ENCODE assay signal across 20 cellular contexts in the genomic region with DNA sequence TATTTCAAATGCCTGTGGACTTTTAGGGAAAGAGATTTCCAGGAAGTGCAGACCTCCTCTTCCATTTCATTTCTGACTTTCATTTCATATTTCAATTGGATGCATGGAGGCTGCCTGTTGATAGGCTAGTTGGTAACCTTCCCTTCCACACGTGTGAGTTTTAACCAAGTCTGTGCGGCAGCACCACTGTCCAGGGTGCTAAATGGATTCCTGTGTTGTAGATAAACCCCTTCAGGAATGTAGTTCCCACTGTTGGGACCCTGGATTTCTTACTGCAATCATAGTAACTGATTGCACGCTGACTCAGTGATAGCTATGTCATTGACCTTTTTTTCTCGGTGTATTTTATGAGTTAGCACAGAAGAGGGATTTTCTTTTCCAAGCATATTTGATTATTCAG. TPM values are rescaled to one million over a fixed set of nuclear protein-coding genes. Genes with fewer than 3 reads are reported as not detected.
A peak's percentile ranks its signal among the peaks of the same experiment; 100 is the strongest.
DNase-seq lines count a peak whose midpoint lies in the region; ATAC-seq, FAIRE-seq and TF ChIP-seq lines count a peak whose summit lies in the region.
"Had no signal": no experiment of that assay in that cellular context is flagged by ENCODE, and none has a peak within 500 bp of the region (broad histone marks: within the 10 kb centered on the region; RNA-seq: fewer than 3 reads in every experiment).

No MANE protein-coding gene starts in this region.

- H3K4me2 ChIP-seq in SK-N-SH (no peak overlapping the region), K562 (ENCODE audit: insufficient read depth, low read length) (no peak overlapping the region)

- H3F3A ChIP-seq in SK-N-SH (replicated peaks; ENCODE audit: insufficient read depth): no peaks in the 10 kb centered on the region

- H2AFZ ChIP-seq in SK-N-SH (ENCODE audit: low read depth) (no peak overlapping the region), K562 (ENCODE audit: low read depth, low read length) (no peak overlapping the region)

- TF ChIP-seq POLR2A in K562 (conservative IDR thresholded peaks at IDR 0.05): no peak

- H3K36me3 ChIP-seq in SK-N-SH (replicated peaks in 1 of 2; ENCODE audit: control insufficient read depth in 1 of 2, insufficient read depth in 2 of 2, low read length in 1 of 2) (peaks cover 3 to 5% of the 10 kb centered on the region in 2 experiments), K562 (ENCODE audit: control insufficient read depth, insufficient read depth, low read length) (no peaks in the 10 kb centered on the region)

- CTCF ChIA-PET in SK-N-SH (lab: Yijun Ruan, JAX) (interaction anchor here (1.0 kb wide), 3 partner anchors 18 to 301 kb away, joined by 3 read pairs; partner anchors contain the start of gene VPS50), K562 (lab: Yijun Ruan, JAX; ENCODE audit: low intra/inter-chr PET ratio) (no interaction called here)

- H3K9me3 ChIP-seq in SK-N-SH: no peaks in the 10 kb centered on the region
- no peaks in the 10 kb centered on the region for H3K9me3 ChIP-seq in K562 (replicated peaks; ENCODE audit: control insufficient read depth, insufficient read depth, low read depth, low read length)

- TF ChIP-seq EP300 in SK-N-SH (IDR thresholded peaks at IDR 0.05; ENCODE audit: borderline replicate concordance in 1 of 2, low read depth in 1 of 2, low read length in 1 of 2) (no peak), K562 (IDR thresholded peaks at IDR 0.05; ENCODE audit: low read length) (no peak)

- DNase-seq in SK-N-SH (no peak), K562 (ENCODE audit: extremely low read depth in 1 of 4, low spot score in 3 of 4) (no peak), iPS-NIHi11 (ENCODE audit: low spot score) (peak; percentile 14), SW 1271 (lab: John Stamatoyannopoulos, UW) (no peak)
- no peak for DNase-seq in activated CD4-positive, alpha-beta T cell treated with anti-CD3 and anti-CD28 coated beads, Interleukin-2, amount 50 U/mL, for 4 hours
- DNase-seq: activated naive CD8-positive, alpha-beta T cell treated with anti-CD3 and anti-CD28 coated beads, Interleukin-2, amount 50 U/mL, for 24 hours; HFFc6; NCI-H2029; NCI-H510A; SHP77 treated with DMSO at 0.1 percent for 48 hours; stimulated activated CD4-positive, alpha-beta T cell treated with anti-CD3 and anti-CD28 coated beads, Interleukin-12 subunit alpha, Interleukin-12 subunit beta, amount 100 ng/mL, for 4 hours had no signal

- no peaks in the 10 kb centered on the region for H3K9me2 ChIP-seq in SK-N-SH

- POLR2A ChIA-PET in SK-N-SH (lab: Yijun Ruan, JAX) (no interaction called here), K562 (lab: Yijun Ruan, JAX) (no interaction called here)

- intact Hi-C loops in K562 (cut with micrococcal nuclease): loop anchor here (5.0 to 10.0 kb wide), 3 partner anchors 193 to 1148 kb away; no protein-coding TSS in a partner anchor

- H3K27me3 ChIP-seq in SK-N-SH (ENCODE audit: insufficient read depth) (no peaks in the 10 kb centered on the region), K562 (ENCODE audit: control insufficient read depth in 2 of 2, insufficient read depth in 2 of 2, low read length in 2 of 2) (no peaks in the 10 kb centered on the region)

- H3K4me3 ChIP-seq in SK-N-SH (ENCODE audit: low read depth in 2 of 2, low read length in 1 of 2): no peak overlapping the region
- no peak overlapping the region for H3K4me3 ChIP-seq in K562

- WGBS in SK-N-SH (ENCODE audit: low lambda C conversion rate): 92% methylated on average over 4 of the region's 4 CpGs
- WGBS in K562 (ENCODE audit: insufficient coverage, low coverage, missing lambda C conversion rate): 36% methylated on average over 4 of the region's 4 CpGs

- H3K79me2 ChIP-seq in SK-N-SH (ENCODE audit: insufficient read depth) (peaks cover 12% of the 10 kb centered on the region; the same call in 1 of the 2 replicates), K562 (ENCODE audit: control insufficient read depth, insufficient read depth, low read length) (no peaks in the 10 kb centered on the region)

- no TSS peak for BruUV-seq in K562 (replicated peaks; lab: Mats Ljungman, UMichigan)

- TF ChIP-seq RAD21 in SK-N-SH (IDR thresholded peaks at IDR 0.05; ENCODE audit: low read length) (no peak), K562 (CRISPR knock-in tag; conservative IDR thresholded peaks at IDR 0.05 in 1 of 2, IDR thresholded peaks at IDR 0.05 in 1 of 2) (no peak)

- no peaks in the 10 kb centered on the region for H3K9me1 ChIP-seq in K562 (ENCODE audit: control insufficient read depth, insufficient read depth, low read length)

- no peak for ATAC-seq in SK-N-SH treated with all-trans-retinoic acid at 6 μM for 48 hours
- ATAC-seq in K562: peak; percentile 58
- no peak for ATAC-seq in HG02642 (IDR thresholded peaks at IDR 0.05; ENCODE audit: poor library complexity, unreplicated experiment)
- no peak for ATAC-seq in GM18873 (IDR thresholded peaks at IDR 0.05; ENCODE audit: low FRiP score, unreplicated experiment)
- ATAC-seq: activated naive CD8-positive, alpha-beta T cell treated with anti-CD3 and anti-CD28 coated beads, Interleukin-2, amount 50 U/mL, for 24 hours had no signal

- FAIRE-seq in K562 (lab: Jason Lieb, UNC): no peak
- FAIRE-seq: endometrium had no signal

- H3K4me1 ChIP-seq in SK-N-SH (ENCODE audit: control insufficient read depth in 1 of 2, insufficient read depth in 2 of 2, low read depth in 1 of 2, low read length in 1 of 2) (peaks cover 0 to 6% of the 10 kb centered on the region in 2 experiments; a peak in 2 of 4 replicates), K562 (replicated peaks in 1 of 2; ENCODE audit: control insufficient read depth in 2 of 2, insufficient read depth in 2 of 2, low read length in 2 of 2) (no peaks in the 10 kb centered on the region)

- H3K9ac ChIP-seq in SK-N-SH: no peak overlapping the region
- H3K9ac ChIP-seq in K562 (ENCODE audit: insufficient read depth in 1 of 2, low read depth in 2 of 2, low read length in 2 of 2): no peak overlapping the region

- H4K20me1 ChIP-seq in SK-N-SH (ENCODE audit: insufficient read depth) (peaks cover 13% of the 10 kb centered on the region), K562 (replicated peaks; ENCODE audit: control insufficient read depth, insufficient read depth, low read length) (0 out of 2 replicates have a peak, but pooled peaks cover 3% of the 10 kb centered on the region)

- in situ Hi-C loops in K562 (cut with MboI): no loop called here

- H3K27ac ChIP-seq in SK-N-SH (ENCODE audit: low read depth in 2 of 2, low read length in 1 of 2) (no peak overlapping the region), K562 (ENCODE audit: extremely low read depth, low read depth, low read length) (no peak overlapping the region)
- H3K27ac ChIP-seq: 22Rv1 had no signal

- no peak for TF ChIP-seq CTCF in SK-N-SH (IDR thresholded peaks at IDR 0.05)
- no peak for TF ChIP-seq CTCF in K562 (IDR thresholded peaks at IDR 0.05 in 2 of 3, conservative IDR thresholded peaks at IDR 0.05 in 1 of 3; ENCODE audit: insufficient read depth in 2 of 3, low read depth in 1 of 3, low read length in 3 of 3)

TF ChIP-seq in K562, 482 proteins besides CTCF, POLR2A, EP300 and RAD21 (continues in another document):
- TF ChIP-seq ETV1 (tag; conservative IDR thresholded peaks at IDR 0.05; ENCODE audit: low read depth) (no peak), ZNF184 (CRISPR knock-in tag; IDR thresholded peaks at IDR 0.05) (no peak), ZSCAN29 (IDR thresholded peaks at IDR 0.05) (no peak), KDM4B (IDR thresholded peaks at IDR 0.05; ENCODE audit: borderline replicate concordance in 2 of 2, low read depth in 1 of 2) (no peak)

RNA-seq across cellular contexts. Expression of gene VPS50, which starts 17.6 kb away (rescaled TPM):
- polyA plus RNA-seq in SK-N-SH (2012; rRNA removed): 9.1 and 12.4 TPM in 2 replicates
- polyA plus RNA-seq in SK-N-SH (2012; cell fraction: cytosol; rRNA removed): 11.0 and 12.1 TPM in 2 replicates
- 15.1 and 32.6 TPM in 2 replicates for polyA plus RNA-seq in SK-N-SH (2012; cell fraction: nucleus; rRNA removed)
- total RNA-seq in K562 (2011; cell fraction: chromatin; rRNA removed; ENCODE audit: low replicate concordance): 24.2 and 68.9 TPM in 2 replicates
- total RNA-seq in K562 (2011; cell fraction: nucleolus; rRNA removed): 6.7 and 9.7 TPM in 2 replicates
- 22.9 and 30.3 TPM in 2 replicates for total RNA-seq in K562 (2011; cell fraction: nucleoplasm; rRNA removed)
- total RNA-seq in K562 (2014; rRNA removed): 15.8 TPM in 2 replicates
- 29.4 and 33.8 TPM in 2 replicates for total RNA-seq in K562 (2014; rRNA removed; fragmentation: Illumina TruSeq; extraction: Trizol)
- total RNA-seq in K562 (2015; rRNA removed; fragmentation: Illumina TruSeq; extraction: Trizol): 20.5 and 24.6 TPM in 2 replicates
- total RNA-seq in K562 (2021): 21.7 and 24.6 TPM in 2 replicates
- polyA plus RNA-seq in K562 (2011; rRNA removed): 16.1 and 22.9 TPM in 2 replicates
- 3.6 and 4.6 TPM in 2 replicates for polyA plus RNA-seq in K562 (2011; cell fraction: cytosol; rRNA removed)
- 14.4 and 21.9 TPM in 2 replicates for polyA plus RNA-seq in K562 (2011; cell fraction: nucleus; rRNA removed)
- 8.7 and 9.5 TPM in 2 replicates for polyA plus RNA-seq in K562 (2012)
- polyA plus RNA-seq in K562 (2014; fragmentation: Illumina TruSeq; extraction: Trizol): 15.3 and 16.7 TPM in 2 replicates
- polyA plus RNA-seq in K562 (2014; fragmentation: Nextera tagmentation; extraction: Ambion mirVana): 10 to 100 TPM; 10.5 to 14.9 TPM
- 10.5 and 10.7 TPM in 2 replicates for polyA plus RNA-seq in K562 (2014; rRNA removed)
- polyA minus RNA-seq in K562 (2011; rRNA and poly(A)+ RNA removed): 42.8 and 53.3 TPM in 2 replicates
- 9.6 and 11.5 TPM in 2 replicates for polyA minus RNA-seq in K562 (2011; cell fraction: cytosol; rRNA and poly(A)+ RNA removed)
- 27.5 and 46.8 TPM in 2 replicates for polyA minus RNA-seq in K562 (2011; cell fraction: nucleus; rRNA and poly(A)+ RNA removed)

RNA-seq across cellular contexts. Expression of gene HEPACAM2, which starts 23.5 kb away (rescaled TPM):
- polyA plus RNA-seq in SK-N-SH (2012; rRNA removed): not detected in 2 replicates
- polyA plus RNA-seq in SK-N-SH (2012; cell fraction: cytosol; rRNA removed): 0.03 TPM in 2 replicates
- polyA plus RNA-seq in SK-N-SH (2012; cell fraction: nucleus; rRNA removed): 0.04 TPM in 1 of 2 replicates, not detected in the other
- total RNA-seq in K562 (2011; cell fraction: chromatin; rRNA removed; ENCODE audit: low replicate concordance): 2.3 and 6.4 TPM in 2 replicates
- 2.3 and 3.6 TPM in 2 replicates for total RNA-seq in K562 (2011; cell fraction: nucleolus; rRNA removed)
- 3.8 and 4.1 TPM in 2 replicates for total RNA-seq in K562 (2011; cell fraction: nucleoplasm; rRNA removed)
- 2.8 TPM in 2 replicates for total RNA-seq in K562 (2014; rRNA removed)
- 4.0 and 5.5 TPM in 2 replicates for total RNA-seq in K562 (2014; rRNA removed; fragmentation: Illumina TruSeq; extraction: Trizol)
- 2.4 and 2.5 TPM in 2 replicates for total RNA-seq in K562 (2015; rRNA removed; fragmentation: Illumina TruSeq; extraction: Trizol)
- total RNA-seq in K562 (2021): 2.0 and 2.8 TPM in 2 replicates
- polyA plus RNA-seq in K562 (2011; rRNA removed): 4.0 and 23.6 TPM in 2 replicates
- 2.3 and 15.2 TPM in 2 replicates for polyA plus RNA-seq in K562 (2011; cell fraction: cytosol; rRNA removed)
- 5.1 and 30.7 TPM in 2 replicates for polyA plus RNA-seq in K562 (2011; cell fraction: nucleus; rRNA removed)
- 1.5 and 4.2 TPM in 2 replicates for polyA plus RNA-seq in K562 (2012)
- polyA plus RNA-seq in K562 (2014; fragmentation: Illumina TruSeq; extraction: Trizol): 5.4 and 6.5 TPM in 2 replicates
- polyA plus RNA-seq in K562 (2014; fragmentation: Nextera tagmentation; extraction: Ambion mirVana): 1 to 10 TPM; 3.9 to 6.0 TPM
- polyA plus RNA-seq in K562 (2014; rRNA removed): 3.6 and 4.7 TPM in 2 replicates
- polyA minus RNA-seq in K562 (2011; rRNA and poly(A)+ RNA removed): 3.4 and 28.1 TPM in 2 replicates
- polyA minus RNA-seq in K562 (2011; cell fraction: cytosol; rRNA and poly(A)+ RNA removed): 1.1 and 6.2 TPM in 2 replicates
- 3.8 and 29.0 TPM in 2 replicates for polyA minus RNA-seq in K562 (2011; cell fraction: nucleus; rRNA and poly(A)+ RNA removed)
- total RNA-seq: activated CD8-positive, alpha-beta memory T cell treated with anti-CD3 and anti-CD28 coated beads for 36 hours; chondrocyte; glomerular endothelial cell; T-helper 2 cell treated with Interferon-gamma antibody and Interleukin-4, amounts not matched to agents 100 ng/mL and 5 ng/mL, for 36 hours had no signal

Comparison
In these comparisons a context has a peak if more than half of its experiments do, and no peak if none do; other contexts are left out.
1. Of the 27 proteins assayed by ChIP-seq in both K562 and SK-N-SH: peak only in K562: none; only in SK-N-SH: none; in both: REST; in neither: 26.